In genomic region chr12:70826156-70826555, GRCh38 we compare ENCODE assay signal across 25 cellular contexts.
"Had no signal": no experiment of that assay in that cellular context is flagged by ENCODE, and none has a peak within 500 bp of the region (broad histone marks: within the 10 kb centered on the region; RNA-seq: fewer than 3 reads in every experiment).

No MANE protein-coding gene starts in this region.

- H3K36me3 ChIP-seq: lower lobe of right lung, neural progenitor cell, right lobe of liver, thyroid gland had no signal

- H3K79me2 ChIP-seq: parathyroid adenoma had no signal

- DNase-seq: cerebellar nuclear complex; cortex of kidney; effector memory CD8-positive, alpha-beta T cell; left colon; left ventricle myocardium superior; lower lobe of right lung; mucosa of descending colon; naive B cell; right lobe of liver; stimulated activated CD4-positive, alpha-beta T cell treated with anti-CD3 and anti-CD28 coated beads, Interleukin-12 subunit alpha, Interleukin-12 subunit beta, amount 100 ng/mL, for 4 hours; stimulated activated CD4-positive, alpha-beta T cell treated with anti-CD3 and anti-CD28 coated beads, Interleukin-1b, Interleukin-23, amount 100 ng/mL, for 48 hours; stimulated activated CD4-positive, alpha-beta T cell treated with anti-CD3 and anti-CD28 coated beads, Interleukin-4, amount 100 ng/mL, for 1 hour; stimulated activated CD8-positive, alpha-beta memory T cell treated with anti-CD3 and anti-CD28 coated beads, Interleukin-4, amount 100 ng/mL, for 48 hours; stimulated activated naive CD4-positive, alpha-beta T cell; stimulated activated naive CD8-positive, alpha-beta T cell treated with anti-CD3 and anti-CD28 coated beads, Interleukin-15, amount 100 ng/mL, for 72 hours; thyroid gland; trophoblast cell had no signal

- H3K4me1 ChIP-seq: lower lobe of right lung, neural progenitor cell, parathyroid adenoma, right lobe of liver, thyroid gland had no signal

- H3K4me3 Mint-ChIP-seq: effector memory CD8-positive, alpha-beta T cell; memory B cell; mesothelial cell of epicardium; naive B cell; natural killer cell treated with Interleukin-12 subunit alpha and Interleukin-12 subunit beta and Interleukin-15 and Interleukin-18, amount 100 ng/mL, for 72 hours; neural progenitor cell; stimulated activated naive CD8-positive, alpha-beta T cell treated with anti-CD3 and anti-CD28 coated beads, Interleukin-15, amount 100 ng/mL, for 72 hours had no signal

- ATAC-seq: effector memory CD8-positive, alpha-beta T cell; left colon; left ventricle myocardium superior; mucosa of descending colon; natural killer cell treated with Interleukin-12 subunit alpha and Interleukin-12 subunit beta and Interleukin-15 and Interleukin-18, amount 100 ng/mL, for 72 hours; right lobe of liver; stimulated activated naive CD8-positive, alpha-beta T cell treated with anti-CD3 and anti-CD28 coated beads, Interleukin-15, amount 100 ng/mL, for 72 hours had no signal

- H3K4me1 Mint-ChIP-seq: memory B cell; naive B cell; stimulated activated naive CD8-positive, alpha-beta T cell treated with anti-CD3 and anti-CD28 coated beads, Interleukin-15, amount 100 ng/mL, for 72 hours had no signal

- H3K27ac Mint-ChIP-seq: effector memory CD8-positive, alpha-beta T cell; memory B cell; mesothelial cell of epicardium; naive B cell; natural killer cell treated with Interleukin-12 subunit alpha and Interleukin-12 subunit beta and Interleukin-15 and Interleukin-18, amount 100 ng/mL, for 72 hours; neural progenitor cell; stimulated activated naive CD8-positive, alpha-beta T cell treated with anti-CD3 and anti-CD28 coated beads, Interleukin-15, amount 100 ng/mL, for 72 hours had no signal

- H3K36me3 Mint-ChIP-seq: memory B cell; mesothelial cell of epicardium; naive B cell; natural killer cell treated with Interleukin-12 subunit alpha and Interleukin-12 subunit beta and Interleukin-15 and Interleukin-18, amount 100 ng/mL, for 72 hours; neural progenitor cell had no signal

- H3K9me3 Mint-ChIP-seq: mesothelial cell of epicardium; natural killer cell treated with Interleukin-12 subunit alpha and Interleukin-12 subunit beta and Interleukin-15 and Interleukin-18, amount 100 ng/mL, for 72 hours; neural progenitor cell; stimulated activated naive CD8-positive, alpha-beta T cell treated with anti-CD3 and anti-CD28 coated beads, Interleukin-15, amount 100 ng/mL, for 72 hours had no signal

- H3K9me3 ChIP-seq: lower lobe of right lung, mucosa of descending colon, right lobe of liver, thyroid gland had no signal

- H3K4me2 ChIP-seq: neural progenitor cell, smooth muscle cell had no signal

- H3K27me3 Mint-ChIP-seq: effector memory CD8-positive, alpha-beta T cell; naive B cell; natural killer cell treated with Interleukin-12 subunit alpha and Interleukin-12 subunit beta and Interleukin-15 and Interleukin-18, amount 100 ng/mL, for 72 hours; stimulated activated naive CD8-positive, alpha-beta T cell treated with anti-CD3 and anti-CD28 coated beads, Interleukin-15, amount 100 ng/mL, for 72 hours had no signal

- H2AFZ ChIP-seq: neural progenitor cell, parathyroid adenoma had no signal

- H3K27me3 ChIP-seq: neural progenitor cell, right lobe of liver, thyroid gland had no signal

- H3K27ac ChIP-seq: lower lobe of right lung, neural progenitor cell, parathyroid adenoma, right lobe of liver, thyroid gland had no signal

- H3K9ac ChIP-seq: neural progenitor cell, parathyroid adenoma had no signal

- FAIRE-seq: frontal cortex, islet of Langerhans had no signal

- H3K4me3 ChIP-seq: lower lobe of right lung, mucosa of descending colon, neural progenitor cell, right lobe of liver, smooth muscle cell, thyroid gland had no signal
